ENCODE assay signal across 2 cellular contexts in the genomic region with DNA sequence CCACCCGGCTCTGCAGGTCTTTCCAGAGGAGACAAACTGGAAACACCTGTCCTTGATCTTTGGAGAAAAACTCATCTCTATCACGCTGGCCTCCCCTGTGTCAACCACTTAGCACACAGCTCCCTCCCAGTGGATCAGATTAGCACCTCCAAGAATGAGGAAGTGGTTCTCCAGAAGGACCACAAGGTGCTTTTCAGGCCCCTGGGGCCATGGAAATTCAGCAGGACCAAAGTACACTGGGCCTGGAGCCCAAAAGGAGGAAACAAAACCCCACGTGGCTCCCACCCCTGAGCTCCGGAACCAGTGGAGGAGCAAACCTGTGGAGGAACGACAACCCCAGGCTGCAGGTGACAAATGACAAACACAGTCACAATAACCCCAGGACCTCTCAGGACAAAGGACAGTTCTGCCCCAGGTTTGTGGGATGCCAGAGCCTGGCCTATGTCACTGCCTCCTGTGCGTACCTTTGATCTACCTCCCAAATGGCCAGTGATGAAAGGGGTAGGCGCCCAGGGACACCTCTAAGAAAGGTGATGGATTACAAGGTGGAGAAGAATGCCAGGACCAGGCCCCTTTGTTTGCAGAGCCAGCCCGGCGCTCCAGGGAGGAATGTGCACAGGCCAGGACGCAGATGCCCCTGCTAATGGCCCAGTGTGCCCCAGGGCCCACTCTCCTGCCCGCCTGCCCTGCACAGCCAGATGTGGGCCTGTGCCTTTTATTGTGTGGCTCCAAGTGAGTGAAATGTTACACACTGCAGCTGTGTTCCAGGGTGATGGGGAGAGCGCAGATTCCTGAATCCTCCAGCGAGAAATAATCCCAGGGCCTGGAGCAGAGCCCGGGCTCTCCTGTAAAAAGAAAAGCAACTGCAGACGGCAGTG.
TF ChIP-seq lines count a peak whose summit lies in the region.

No MANE protein-coding gene starts in this region.

TF ChIP-seq in Ishikawa, 13 proteins besides CTCF, POLR2A, EP300 and RAD21 (continued from another document):
- TF ChIP-seq, protein P1, sequence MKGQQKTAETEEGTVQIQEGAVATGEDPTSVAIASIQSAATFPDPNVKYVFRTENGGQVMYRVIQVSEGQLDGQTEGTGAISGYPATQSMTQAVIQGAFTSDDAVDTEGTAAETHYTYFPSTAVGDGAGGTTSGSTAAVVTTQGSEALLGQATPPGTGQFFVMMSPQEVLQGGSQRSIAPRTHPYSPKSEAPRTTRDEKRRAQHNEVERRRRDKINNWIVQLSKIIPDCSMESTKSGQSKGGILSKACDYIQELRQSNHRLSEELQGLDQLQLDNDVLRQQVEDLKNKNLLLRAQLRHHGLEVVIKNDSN (IDR thresholded peaks at IDR 0.05): no peak; the same call in none of the 2 replicates

TF ChIP-seq in WTC11, 78 proteins besides CTCF, POLR2A, EP300 and RAD21 (continued from another document):
- TF ChIP-seq, protein P2, sequence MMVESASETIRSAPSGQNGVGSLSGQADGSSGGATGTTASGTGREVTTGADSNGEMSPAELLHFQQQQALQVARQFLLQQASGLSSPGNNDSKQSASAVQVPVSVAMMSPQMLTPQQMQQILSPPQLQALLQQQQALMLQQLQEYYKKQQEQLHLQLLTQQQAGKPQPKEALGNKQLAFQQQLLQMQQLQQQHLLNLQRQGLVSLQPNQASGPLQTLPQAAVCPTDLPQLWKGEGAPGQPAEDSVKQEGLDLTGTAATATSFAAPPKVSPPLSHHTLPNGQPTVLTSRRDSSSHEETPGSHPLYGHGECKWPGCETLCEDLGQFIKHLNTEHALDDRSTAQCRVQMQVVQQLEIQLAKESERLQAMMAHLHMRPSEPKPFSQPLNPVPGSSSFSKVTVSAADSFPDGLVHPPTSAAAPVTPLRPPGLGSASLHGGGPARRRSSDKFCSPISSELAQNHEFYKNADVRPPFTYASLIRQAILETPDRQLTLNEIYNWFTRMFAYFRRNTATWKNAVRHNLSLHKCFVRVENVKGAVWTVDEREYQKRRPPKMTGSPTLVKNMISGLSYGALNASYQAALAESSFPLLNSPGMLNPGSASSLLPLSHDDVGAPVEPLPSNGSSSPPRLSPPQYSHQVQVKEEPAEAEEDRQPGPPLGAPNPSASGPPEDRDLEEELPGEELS (CRISPR knock-in tag; IDR thresholded peaks at IDR 0.05): no peak
- no peak for TF ChIP-seq ZNF121 (CRISPR knock-in tag; IDR thresholded peaks at IDR 0.05)
- no peak for TF ChIP-seq OVOL2 (CRISPR knock-in tag; IDR thresholded peaks at IDR 0.05; ENCODE audit: borderline replicate concordance)
- TF ChIP-seq, protein P3, sequence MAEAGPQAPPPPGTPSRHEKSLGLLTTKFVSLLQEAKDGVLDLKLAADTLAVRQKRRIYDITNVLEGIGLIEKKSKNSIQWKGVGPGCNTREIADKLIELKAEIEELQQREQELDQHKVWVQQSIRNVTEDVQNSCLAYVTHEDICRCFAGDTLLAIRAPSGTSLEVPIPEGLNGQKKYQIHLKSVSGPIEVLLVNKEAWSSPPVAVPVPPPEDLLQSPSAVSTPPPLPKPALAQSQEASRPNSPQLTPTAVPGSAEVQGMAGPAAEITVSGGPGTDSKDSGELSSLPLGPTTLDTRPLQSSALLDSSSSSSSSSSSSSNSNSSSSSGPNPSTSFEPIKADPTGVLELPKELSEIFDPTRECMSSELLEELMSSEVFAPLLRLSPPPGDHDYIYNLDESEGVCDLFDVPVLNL (CRISPR knock-in tag; IDR thresholded peaks at IDR 0.05; ENCODE audit: borderline replicate concordance, low read depth): no peak
- no peak for TF ChIP-seq FOXP1 (CRISPR knock-in tag; IDR thresholded peaks at IDR 0.05; ENCODE audit: borderline replicate concordance)
- no peak for TF ChIP-seq ZNF263 (CRISPR knock-in tag; IDR thresholded peaks at IDR 0.05; ENCODE audit: low read depth)
TF ChIP-seq in WTC11: peak in this region for 0.
